ENCODE assay signal across 16 cellular contexts in the genomic region with DNA sequence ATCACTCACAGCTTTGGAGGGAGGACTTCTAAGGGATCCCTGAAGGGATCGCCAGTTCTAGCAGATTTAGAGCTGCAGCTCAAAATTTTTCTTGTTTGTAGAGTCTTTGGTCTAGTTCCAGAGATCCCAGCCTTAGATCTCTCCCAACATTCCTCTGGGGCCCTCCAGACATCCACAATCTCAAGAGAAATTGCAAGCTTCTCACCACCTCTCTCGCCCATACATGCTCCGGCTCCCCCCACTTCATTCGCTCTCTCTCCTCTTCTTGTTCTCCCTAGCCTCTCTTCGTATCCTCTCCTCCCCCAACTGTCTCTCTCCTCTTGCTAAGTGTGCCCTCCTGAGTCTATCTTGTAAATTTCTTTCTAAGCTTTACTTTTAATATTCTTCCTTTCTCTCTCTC. TPM values are rescaled to one million over a fixed set of nuclear protein-coding genes. Genes with fewer than 3 reads are reported as not detected.
DNase-seq lines count a peak whose midpoint lies in the region; ATAC-seq lines count a peak whose summit lies in the region.
"Had no signal": no experiment of that assay in that cellular context is flagged by ENCODE, and none has a peak within 500 bp of the region (broad histone marks: within the 10 kb centered on the region; RNA-seq: fewer than 3 reads in every experiment).

No MANE protein-coding gene starts in this region.

- H4K91ac ChIP-seq in mesenchymal stem cell (ENCODE audit: low read length) = no peak overlapping the region

- H3K4me1 Mint-ChIP-seq in stimulated activated naive CD8-positive, alpha-beta T cell treated with anti-CD3 and anti-CD28 coated beads, Interleukin-15, Interleukin-2, amounts not matched to agents 100 ng/mL and 50 ng/mL, for 24 hours (ENCODE audit: low read depth) = peaks cover 11% of the 10 kb centered on the region

- H3K79me1 ChIP-seq in mesenchymal stem cell (replicated peaks; ENCODE audit: low read length, poor library complexity, severe bottlenecking) = no peaks in the 10 kb centered on the region

- no peaks in the 10 kb centered on the region for H3K36me3 ChIP-seq in mesenchymal stem cell (ENCODE audit: control insufficient read depth in 1 of 2, insufficient read depth in 2 of 2, low read depth in 1 of 2, low read length in 2 of 2)
- H3K36me3 ChIP-seq: cardiac muscle cell, sigmoid colon had no signal

- H3K4me3 Mint-ChIP-seq in stimulated activated naive CD8-positive, alpha-beta T cell treated with anti-CD3 and anti-CD28 coated beads, Interleukin-15, Interleukin-2, amounts not matched to agents 100 ng/mL and 50 ng/mL, for 24 hours = no peak overlapping the region
- H3K4me3 Mint-ChIP-seq: activated CD8-positive, alpha-beta memory T cell treated with anti-CD3 and anti-CD28 coated beads, Interleukin-2, amount 10 ng/mL, durations not matched to agents 7 days and 5 days; H9 had no signal

- no peaks in the 10 kb centered on the region for H3K9me3 Mint-ChIP-seq in stimulated activated naive CD8-positive, alpha-beta T cell treated with anti-CD3 and anti-CD28 coated beads, Interleukin-15, Interleukin-2, amounts not matched to agents 100 ng/mL and 50 ng/mL, for 24 hours
- H3K9me3 Mint-ChIP-seq: H9 had no signal

- no peak overlapping the region for H3K4me3 ChIP-seq in mesenchymal stem cell (ENCODE audit: insufficient read depth in 1 of 2, low read depth in 1 of 2, low read length in 2 of 2)
- H3K4me3 ChIP-seq: cardiac muscle cell, sigmoid colon had no signal

- intact Hi-C loops in Right ventricle myocardium superior (cut with DNase I) = no loop called here

- peak overlapping the region; percentile 5 for H3K27ac Mint-ChIP-seq in stimulated activated naive CD8-positive, alpha-beta T cell treated with anti-CD3 and anti-CD28 coated beads, Interleukin-15, Interleukin-2, amounts not matched to agents 100 ng/mL and 50 ng/mL, for 24 hours
- H3K27ac Mint-ChIP-seq: activated CD8-positive, alpha-beta memory T cell treated with anti-CD3 and anti-CD28 coated beads, Interleukin-2, amount 10 ng/mL, durations not matched to agents 7 days and 5 days had no signal

- H3K4ac ChIP-seq in mesenchymal stem cell (ENCODE audit: low read depth in 1 of 2, low read length in 2 of 2) = no peak overlapping the region

- H3K27me3 Mint-ChIP-seq in stimulated activated naive CD8-positive, alpha-beta T cell treated with anti-CD3 and anti-CD28 coated beads, Interleukin-15, Interleukin-2, amounts not matched to agents 100 ng/mL and 50 ng/mL, for 24 hours = no peaks in the 10 kb centered on the region
- H3K27me3 Mint-ChIP-seq: activated CD8-positive, alpha-beta memory T cell treated with anti-CD3 and anti-CD28 coated beads, Interleukin-2, amount 10 ng/mL, durations not matched to agents 7 days and 5 days had no signal

- H4K8ac ChIP-seq in mesenchymal stem cell (ENCODE audit: low read length) = no peak overlapping the region

- DNase-seq in stimulated activated naive CD8-positive, alpha-beta T cell treated with anti-CD3 and anti-CD28 coated beads, Interleukin-15, Interleukin-2, amounts not matched to agents 100 U/mL and 50 U/mL, for 24 hours = no peak
- DNase-seq in amniotic epithelial cell (ENCODE audit: low read depth) (peak; percentile 47), mesenchymal stem cell (no peak), HPDE6-E6E7 (ENCODE audit: extremely low spot score) (no peak), Right ventricle myocardium superior (no peak), DMS 273 treated with DMSO at 0.1 percent for 48 hours (lab: John Stamatoyannopoulos, UW) (no peak)
- no peak for DNase-seq in activated effector memory CD4-positive, alpha-beta T cell treated with Interleukin-2 at 50 U/mL for 16 hours
- DNase-seq: activated CD8-positive, alpha-beta memory T cell treated with anti-CD3 and anti-CD28 coated beads, Interleukin-2, amount 10 ng/mL, durations not matched to agents 7 days and 5 days; activated naive CD4-positive, alpha-beta T cell treated with anti-CD3 and anti-CD28 coated beads, Interleukin-2, amount 50 U/mL, for 16 hours; glutamatergic neuron; H9; NCI-H2029; sigmoid colon had no signal

- WGBS in mesenchymal stem cell = 64% methylated on average over 5 of the region's 5 CpGs

- no peak overlapping the region for H3K18ac ChIP-seq in mesenchymal stem cell (ENCODE audit: low read depth in 1 of 2, low read length in 2 of 2)

- no peak overlapping the region for H3K4me2 ChIP-seq in mesenchymal stem cell (ENCODE audit: low read length, poor library complexity, severe bottlenecking)

- H3K27ac ChIP-seq in mesenchymal stem cell (ENCODE audit: low read length, poor library complexity, severe bottlenecking) = no peak overlapping the region
- H3K27ac ChIP-seq: cardiac muscle cell, sigmoid colon had no signal

- peak overlapping the region; percentile 9 for H3K9ac ChIP-seq in mesenchymal stem cell (ENCODE audit: low read length)

- H3K36me3 Mint-ChIP-seq in stimulated activated naive CD8-positive, alpha-beta T cell treated with anti-CD3 and anti-CD28 coated beads, Interleukin-15, Interleukin-2, amounts not matched to agents 100 ng/mL and 50 ng/mL, for 24 hours (ENCODE audit: low read depth) = no peaks in the 10 kb centered on the region
- H3K36me3 Mint-ChIP-seq: activated CD8-positive, alpha-beta memory T cell treated with anti-CD3 and anti-CD28 coated beads, Interleukin-2, amount 10 ng/mL, durations not matched to agents 7 days and 5 days had no signal

- H2BK12ac ChIP-seq in mesenchymal stem cell (ENCODE audit: low read length in 2 of 2) = no peak overlapping the region

- H3K27me3 ChIP-seq in mesenchymal stem cell (ENCODE audit: control insufficient read depth in 1 of 2, insufficient read depth in 1 of 2, low read length in 2 of 2) = no peaks in the 10 kb centered on the region
- H3K27me3 ChIP-seq: cardiac muscle cell, sigmoid colon had no signal

- H2AFZ ChIP-seq in mesenchymal stem cell (ENCODE audit: low read depth, low read length) = no peak overlapping the region

- no peak overlapping the region for H2AK5ac ChIP-seq in mesenchymal stem cell (ENCODE audit: low read length, severe bottlenecking)

- no peak overlapping the region for H3K23ac ChIP-seq in mesenchymal stem cell (ENCODE audit: low read length in 2 of 2)

- no peaks in the 10 kb centered on the region for H3K9me3 ChIP-seq in mesenchymal stem cell (ENCODE audit: control insufficient read depth, low read length)
- H3K9me3 ChIP-seq: sigmoid colon had no signal

- no peaks in the 10 kb centered on the region for H3K4me1 ChIP-seq in mesenchymal stem cell (ENCODE audit: control insufficient read depth, insufficient read depth, low read depth, low read length)

- no peak overlapping the region for H3K14ac ChIP-seq in mesenchymal stem cell (ENCODE audit: low read length in 2 of 2)

- no peak for ATAC-seq in stimulated activated naive CD8-positive, alpha-beta T cell treated with anti-CD3 and anti-CD28 coated beads, Interleukin-15, Interleukin-2, amounts not matched to agents 100 U/mL and 50 U/mL, for 24 hours
- ATAC-seq in Right ventricle myocardium superior (ENCODE audit: poor library complexity) = no peak
- ATAC-seq: activated CD8-positive, alpha-beta memory T cell treated with anti-CD3 and anti-CD28 coated beads, Interleukin-2, amount 10 ng/mL, durations not matched to agents 7 days and 5 days; Right ventricle myocardium inferior had no signal

- H2BK15ac ChIP-seq in mesenchymal stem cell (ENCODE audit: low read depth, poor library complexity, severe bottlenecking) = no peak overlapping the region

- no peak overlapping the region for H2BK120ac ChIP-seq in mesenchymal stem cell (ENCODE audit: low read depth, low read length)

- H2BK5ac ChIP-seq in mesenchymal stem cell (ENCODE audit: low read depth, low read length, poor library complexity, severe bottlenecking) = no peak overlapping the region

RNA-seq across cellular contexts. Expression of a gene that starts 15.1 kb away (rescaled TPM):
- 17.9 TPM for polyA plus RNA-seq in mesenchymal stem cell (2013, experiment 1 of 2)
- polyA plus RNA-seq in mesenchymal stem cell (2013, experiment 2 of 2) = 18.2 TPM
- total RNA-seq in Right ventricle myocardium superior = 31.8 TPM

RNA-seq across cellular contexts. Expression of a gene that starts 34.2 kb away (rescaled TPM):
- polyA plus RNA-seq in mesenchymal stem cell (2013, experiment 1 of 2) = 35.3 TPM
- polyA plus RNA-seq in mesenchymal stem cell (2013, experiment 2 of 2) = 36.1 TPM
- total RNA-seq in Right ventricle myocardium superior = 3.9 TPM
